17 cellular contexts compared by ENCODE assay signal in genomic region chr6:132712366-132712765, GRCh38. TPM values are rescaled to one million over a fixed set of nuclear protein-coding genes. Genes with fewer than 3 reads are reported as not detected.
DNase-seq lines count a peak whose midpoint lies in the region; ATAC-seq and TF ChIP-seq lines count a peak whose summit lies in the region.
"Had no signal": no experiment of that assay in that cellular context is flagged by ENCODE, and none has a peak within 500 bp of the region (broad histone marks: within the 10 kb centered on the region; RNA-seq: fewer than 3 reads in every experiment).

No MANE protein-coding gene starts in this region.

- TF ChIP-seq CTCF in Panc1 (IDR thresholded peaks at IDR 0.05) (no peak), epithelial cell of proximal tubule (conservative IDR thresholded peaks at IDR 0.05; ENCODE audit: low read depth, low read length) (no peak), neutrophil (IDR thresholded peaks at IDR 0.05) (no peak), lower lobe of right lung (IDR thresholded peaks at IDR 0.05) (no peak), GM13977 (IDR thresholded peaks at IDR 0.05; ENCODE audit: extremely low read depth, insufficient read depth, missing control alignments) (no peak)

- ATAC-seq in Panc1 (peak; percentile 69), GM19395 (IDR thresholded peaks at IDR 0.05; ENCODE audit: unreplicated experiment) (no peak), lower lobe of right lung (no peak)
- ATAC-seq in stimulated activated effector memory CD8-positive, alpha-beta T cell treated with anti-CD3 and anti-CD28 coated beads, Interleukin-12 subunit alpha, Interleukin-12 subunit beta, amount 100 ng/mL, for 72 hours = no peak
- ATAC-seq: Right ventricle myocardium inferior had no signal

- H3K4me1 Mint-ChIP-seq in stimulated activated effector memory CD8-positive, alpha-beta T cell treated with anti-CD3 and anti-CD28 coated beads, Interleukin-12 subunit alpha, Interleukin-12 subunit beta, amount 100 ng/mL, for 72 hours = no peaks in the 10 kb centered on the region
- H3K4me1 Mint-ChIP-seq: activated CD4-positive, alpha-beta T cell treated with anti-CD3 and anti-CD28 coated beads, Interleukin-2, amount 10 ng/mL, durations not matched to agents 24 days and 14 days; activated naive CD8-positive, alpha-beta T cell treated with anti-CD3 and anti-CD28 coated beads for 36 hours had no signal

- CTCF ChIA-PET in Panc1 (lab: Charles Lee) = no interaction called here

- H3K36me3 Mint-ChIP-seq in stimulated activated effector memory CD8-positive, alpha-beta T cell treated with anti-CD3 and anti-CD28 coated beads, Interleukin-12 subunit alpha, Interleukin-12 subunit beta, amount 100 ng/mL, for 72 hours = no peaks in the 10 kb centered on the region
- H3K36me3 Mint-ChIP-seq: activated naive CD8-positive, alpha-beta T cell treated with anti-CD3 and anti-CD28 coated beads for 36 hours had no signal

- H3K27ac ChIP-seq in Panc1 (ENCODE audit: low read length) (no peak overlapping the region), neutrophil (peak overlapping the region; percentile 90), lower lobe of right lung (no peak overlapping the region)
- H3K27ac ChIP-seq: transverse colon had no signal

- H3K27me3 ChIP-seq in Panc1 (ENCODE audit: control insufficient read depth, insufficient read depth, low read length) = no peaks in the 10 kb centered on the region
- H3K27me3 ChIP-seq in neutrophil = no peaks in the 10 kb centered on the region
- H3K27me3 ChIP-seq in lower lobe of right lung (ENCODE audit: low read depth) = no peaks in the 10 kb centered on the region
- H3K27me3 ChIP-seq: transverse colon had no signal

- POLR2A ChIA-PET in Panc1 (lab: Charles Lee) = no interaction called here

- intact Hi-C loops in Panc1 (cut with micrococcal nuclease; ENCODE audit: unreplicated experiment) = loop anchor here (5.0 kb wide), 1 partner anchor 180 kb away; no protein-coding TSS in a partner anchor
- intact Hi-C loops in lower lobe of right lung (cut with DNase I) = no loop called here

- DNase-seq in ELR (ENCODE audit: low read depth) (peak; percentile 91), Panc1 (ENCODE audit: low read depth, low spot score) (peak; percentile 60), epithelial cell of proximal tubule (ENCODE audit: low read depth) (peak; percentile 90), lower lobe of right lung (no peak), GM13977 (ENCODE audit: low spot score) (no peak)
- no peak for DNase-seq in stimulated activated effector memory CD8-positive, alpha-beta T cell treated with anti-CD3 and anti-CD28 coated beads, Interleukin-12 subunit alpha, Interleukin-12 subunit beta, amount 100 ng/mL, for 72 hours (ENCODE audit: low spot score in 2 of 2)
- DNase-seq: activated CD4-positive, alpha-beta T cell treated with anti-CD3 and anti-CD28 coated beads, Interleukin-2, amount 10 ng/mL, durations not matched to agents 24 days and 14 days; activated naive CD8-positive, alpha-beta T cell treated with anti-CD3 and anti-CD28 coated beads for 36 hours; activated T-cell treated with anti-CD3 and anti-CD28 coated beads, Interleukin-2, amount 50 U/mL, for 24 hours; NCI-H1417 treated with DMSO at 0.1 percent for 48 hours; NCI-H510A treated with DMSO at 0.1 percent for 48 hours; stimulated activated CD4-positive, alpha-beta T cell treated with anti-CD3 and anti-CD28 coated beads, Interleukin-2, amount 100 ng/mL, for 48 hours; transverse colon had no signal

- no peak overlapping the region for H3K4me3 Mint-ChIP-seq in stimulated activated effector memory CD8-positive, alpha-beta T cell treated with anti-CD3 and anti-CD28 coated beads, Interleukin-12 subunit alpha, Interleukin-12 subunit beta, amount 100 ng/mL, for 72 hours
- H3K4me3 Mint-ChIP-seq: activated CD4-positive, alpha-beta T cell treated with anti-CD3 and anti-CD28 coated beads, Interleukin-2, amount 10 ng/mL, durations not matched to agents 24 days and 14 days; activated naive CD8-positive, alpha-beta T cell treated with anti-CD3 and anti-CD28 coated beads for 36 hours; activated T-cell treated with anti-CD3 and anti-CD28 coated beads, Interleukin-2, amount 50 U/mL, for 24 hours had no signal

- BruUV-seq in Panc1 (replicated peaks; lab: Mats Ljungman, UMichigan) = no TSS peak

- in situ Hi-C loops in Panc1 (cut with HindIII; ENCODE audit: low pct_unique_long_range_greater_than_20kb, low sequenced_read_pairs) (no loop called here), GM13977 (cut with MboI; ENCODE audit: low pct_unique_long_range_greater_than_20kb, low sequenced_read_pairs, unreplicated experiment) (no loop called here)

- H3K4me1 ChIP-seq in Panc1 (ENCODE audit: control insufficient read depth, insufficient read depth, low read length) (no peaks in the 10 kb centered on the region), neutrophil (ENCODE audit: control insufficient read depth in 1 of 2, insufficient read depth in 1 of 2, low read depth in 1 of 2, low read length in 1 of 2) (peaks cover 73 to 86% of the 10 kb centered on the region in 2 experiments), lower lobe of right lung (no peaks in the 10 kb centered on the region)
- H3K4me1 ChIP-seq: transverse colon had no signal

- no peaks in the 10 kb centered on the region for H3K9me3 ChIP-seq in Panc1 (ENCODE audit: control insufficient read depth, insufficient read depth, low read depth, low read length)
- no peaks in the 10 kb centered on the region for H3K9me3 ChIP-seq in neutrophil
- no peaks in the 10 kb centered on the region for H3K9me3 ChIP-seq in lower lobe of right lung
- H3K9me3 ChIP-seq: transverse colon had no signal

- no peak overlapping the region for H3K27ac Mint-ChIP-seq in stimulated activated effector memory CD8-positive, alpha-beta T cell treated with anti-CD3 and anti-CD28 coated beads, Interleukin-12 subunit alpha, Interleukin-12 subunit beta, amount 100 ng/mL, for 72 hours
- H3K27ac Mint-ChIP-seq: activated CD4-positive, alpha-beta T cell treated with anti-CD3 and anti-CD28 coated beads, Interleukin-2, amount 10 ng/mL, durations not matched to agents 24 days and 14 days; activated naive CD8-positive, alpha-beta T cell treated with anti-CD3 and anti-CD28 coated beads for 36 hours; activated T-cell treated with anti-CD3 and anti-CD28 coated beads, Interleukin-2, amount 50 U/mL, for 24 hours had no signal

- H3K4me3 ChIP-seq in Panc1 (ENCODE audit: low read depth in 2 of 2, low read length in 2 of 2) (no peak overlapping the region), epithelial cell of proximal tubule (ENCODE audit: low read depth, low read length) (no peak overlapping the region), neutrophil (ENCODE audit: low read depth in 1 of 2, low read length in 1 of 2) (peak overlapping the region; percentile 58 to 61), lower lobe of right lung (no peak overlapping the region)
- H3K4me3 ChIP-seq: transverse colon had no signal

- H3K36me3 ChIP-seq in Panc1 (ENCODE audit: control insufficient read depth, insufficient read depth, low read length) = no peaks in the 10 kb centered on the region
- no peaks in the 10 kb centered on the region for H3K36me3 ChIP-seq in neutrophil
- no peaks in the 10 kb centered on the region for H3K36me3 ChIP-seq in lower lobe of right lung
- H3K36me3 ChIP-seq: transverse colon had no signal

- no peaks in the 10 kb centered on the region for H3K9me3 Mint-ChIP-seq in stimulated activated effector memory CD8-positive, alpha-beta T cell treated with anti-CD3 and anti-CD28 coated beads, Interleukin-12 subunit alpha, Interleukin-12 subunit beta, amount 100 ng/mL, for 72 hours
- H3K9me3 Mint-ChIP-seq: activated CD4-positive, alpha-beta T cell treated with anti-CD3 and anti-CD28 coated beads, Interleukin-2, amount 10 ng/mL, durations not matched to agents 24 days and 14 days; activated naive CD8-positive, alpha-beta T cell treated with anti-CD3 and anti-CD28 coated beads for 36 hours; activated T-cell treated with anti-CD3 and anti-CD28 coated beads, Interleukin-2, amount 50 U/mL, for 24 hours had no signal

RNA-seq across cellular contexts. Expression of gene VNN1, which starts 1.5 kb away (rescaled TPM):
- total RNA-seq in Panc1 (2021; ENCODE audit: unreplicated experiment) (not detected), epithelial cell of proximal tubule (under 0.01 and 0.14 TPM in 2 replicates), lower lobe of right lung (10.0 TPM)
- polyA plus RNA-seq in Panc1 (2012; ENCODE audit: insufficient read length) = not detected
- total RNA-seq: activated CD4-positive, alpha-beta T cell treated with anti-CD3 and anti-CD28 coated beads, Interleukin-2, amount 10 ng/mL, durations not matched to agents 24 days and 14 days; activated naive CD8-positive, alpha-beta T cell treated with anti-CD3 and anti-CD28 coated beads for 36 hours had no signal
- polyA plus RNA-seq: BJ had no signal

RNA-seq across cellular contexts. Expression of gene VNN2, which starts 45.3 kb away (rescaled TPM):
- 0.18 TPM for total RNA-seq in Panc1 (2021; ENCODE audit: unreplicated experiment)
- not detected for polyA plus RNA-seq in Panc1 (2012; ENCODE audit: insufficient read length)
- total RNA-seq in epithelial cell of proximal tubule = 0.29 and 1.7 TPM in 2 replicates
- total RNA-seq in lower lobe of right lung = 32.6 TPM
- polyA plus RNA-seq: BJ had no signal

RNA-seq across cellular contexts. Expression of gene TAAR1, which starts 53.4 kb away (rescaled TPM):
- total RNA-seq in Panc1 (2021; ENCODE audit: unreplicated experiment) (not detected), epithelial cell of proximal tubule (not detected in 2 replicates), lower lobe of right lung (not detected)
- polyA plus RNA-seq in Panc1 (2012; ENCODE audit: insufficient read length) = not detected
- total RNA-seq: activated CD4-positive, alpha-beta T cell treated with anti-CD3 and anti-CD28 coated beads, Interleukin-2, amount 10 ng/mL, durations not matched to agents 24 days and 14 days; activated naive CD8-positive, alpha-beta T cell treated with anti-CD3 and anti-CD28 coated beads for 36 hours; Right ventricle myocardium inferior; transverse colon had no signal
- polyA plus RNA-seq: BJ had no signal

Comparison
In these comparisons a context has a peak if more than half of its experiments do, and no peak if none do; other contexts are left out.
1. DNase-seq: peak in ELR (single experiment), Panc1 (single experiment) and epithelial cell of proximal tubule (single experiment); none in lower lobe of right lung (single experiment), GM13977 (single experiment) and stimulated activated effector memory CD8-positive, alpha-beta T cell treated with anti-CD3 and anti-CD28 coated beads, Interleukin-12 subunit alpha, Interleukin-12 subunit beta, amount 100 ng/mL, for 72 hours (0 of 2).
2. H3K4me3 ChIP-seq: peak in neutrophil (2 of 2); none in Panc1 (0 of 2), epithelial cell of proximal tubule (single experiment) and lower lobe of right lung (single experiment).
3. RNA of gene VNN2, which starts 45.3 kb away (total RNA-seq): 32.6 TPM in lower lobe of right lung (single experiment); 0.29 to 1.7 TPM in epithelial cell of proximal tubule and 0.18 TPM in Panc1 (single experiment); every median in the first group is over 10 times any median in the second.